Comparison of ENCODE assay signal across 8 cellular contexts in the genomic region with DNA sequence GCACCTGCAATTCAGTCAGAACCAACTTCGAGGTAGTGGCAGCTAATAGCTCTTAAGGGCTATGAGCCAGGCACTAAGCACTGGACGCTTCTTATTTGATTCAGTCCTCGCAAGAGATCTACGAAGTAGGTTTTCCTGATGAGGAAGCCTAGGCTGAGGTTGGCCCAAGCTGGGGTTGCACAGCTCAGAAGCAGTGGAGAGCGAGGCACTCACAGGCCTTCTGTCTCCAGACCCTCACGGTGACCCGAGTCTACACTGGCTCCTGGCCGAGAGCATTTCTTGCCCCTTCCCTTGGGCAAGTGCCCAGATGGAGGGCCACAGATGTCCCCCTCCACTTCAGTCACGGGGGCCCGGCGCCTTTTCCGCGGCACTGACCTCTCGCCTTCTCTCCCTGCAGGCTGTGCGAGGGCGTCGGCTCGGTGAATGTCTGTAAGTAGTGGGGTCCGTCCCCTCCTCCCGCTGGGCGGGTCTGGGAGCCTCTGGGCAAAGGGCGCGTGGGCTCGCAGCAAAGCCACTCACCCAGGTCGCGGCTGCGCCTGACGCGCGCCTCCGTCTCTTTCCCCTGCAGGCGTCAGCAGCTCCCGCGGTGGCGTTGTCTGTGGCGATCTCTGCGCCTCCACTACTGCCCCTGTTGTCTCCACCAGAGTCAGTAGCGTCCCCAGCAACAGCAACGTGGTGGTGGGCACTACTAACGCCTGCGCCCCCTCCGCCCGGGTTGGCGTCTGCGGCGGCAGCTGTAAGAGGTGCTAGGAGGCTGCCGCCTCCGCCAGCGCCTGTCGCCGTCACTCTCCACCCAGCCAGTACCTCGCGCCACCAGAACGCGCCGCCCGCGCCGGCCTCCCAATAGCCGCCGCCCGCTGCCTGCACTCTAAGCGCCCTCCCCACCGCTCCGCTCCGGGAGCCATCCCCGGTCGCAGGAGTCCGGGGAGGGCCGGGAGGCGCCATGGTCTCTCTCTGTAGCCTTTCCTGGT. TPM values are rescaled to one million over a fixed set of nuclear protein-coding genes. Genes with fewer than 3 reads are reported as not detected.
DNase-seq lines count a peak whose midpoint lies in the region; FAIRE-seq and TF ChIP-seq lines count a peak whose summit lies in the region.
"Had no signal": no experiment of that assay in that cellular context is flagged by ENCODE, and none has a peak within 500 bp of the region (broad histone marks: within the 10 kb centered on the region; RNA-seq: fewer than 3 reads in every experiment).

No MANE protein-coding gene starts in this region.

- no peaks in the 10 kb centered on the region for H3K79me2 ChIP-seq in parathyroid adenoma

- H3K4me3 ChIP-seq in adipocyte (ENCODE audit: low read length) (peak overlapping the region; percentile 79), left ventricle myocardium inferior (peak overlapping the region; percentile 64), parathyroid adenoma (ENCODE audit: low read depth, low read length) (peak overlapping the region; percentile 47)

- peaks cover 5% of the 10 kb centered on the region for H3K4me1 ChIP-seq in adipocyte (ENCODE audit: control insufficient read depth, insufficient read depth, low read length)
- H3K4me1 ChIP-seq in left ventricle myocardium inferior, result peaks cover 15% of the 10 kb centered on the region
- H3K4me1 ChIP-seq in parathyroid adenoma, result peaks cover 9% of the 10 kb centered on the region

- FAIRE-seq in GM12891 (lab: Jason Lieb, UNC), result peak; percentile 67

- peak overlapping the region; percentile 59 for H3K9ac ChIP-seq in adipocyte (ENCODE audit: low read length)
- no peak overlapping the region for H3K9ac ChIP-seq in parathyroid adenoma

- H3K27ac ChIP-seq in left ventricle myocardium inferior (replicated peaks), result no peak overlapping the region
- H3K27ac ChIP-seq in parathyroid adenoma, result peak overlapping the region; percentile 78

- peak overlapping the region; percentile 92 for H2AFZ ChIP-seq in parathyroid adenoma

- no peak for TF ChIP-seq POLR2A in GM12891 (IDR thresholded peaks at IDR 0.05; ENCODE audit: low read depth, low read length)

- H3K9me3 ChIP-seq in adipocyte (ENCODE audit: control insufficient read depth, low read length) (no peaks in the 10 kb centered on the region), left ventricle myocardium inferior (replicated peaks) (no peaks in the 10 kb centered on the region), parathyroid adenoma (ENCODE audit: control insufficient read depth, low read length) (no peaks in the 10 kb centered on the region)

- H3K27me3 ChIP-seq in adipocyte (replicated peaks; ENCODE audit: control insufficient read depth, insufficient read depth, low read length), result peaks cover 56% of the 10 kb centered on the region
- H3K27me3 ChIP-seq in left ventricle myocardium inferior (ENCODE audit: low read depth), result peaks cover 79% of the 10 kb centered on the region
- no peaks in the 10 kb centered on the region for H3K27me3 ChIP-seq in parathyroid adenoma (ENCODE audit: control insufficient read depth, insufficient read depth, low read length)

- TF ChIP-seq CTCF in left ventricle myocardium inferior (IDR thresholded peaks at IDR 0.05; ENCODE audit: borderline replicate concordance) (peak; percentile 43), parathyroid adenoma (IDR thresholded peaks at IDR 0.05) (peak; percentile 8)

- H3K36me3 ChIP-seq in adipocyte (ENCODE audit: control insufficient read depth, insufficient read depth, low read length, severe bottlenecking), result no peaks in the 10 kb centered on the region
- no peaks in the 10 kb centered on the region for H3K36me3 ChIP-seq in left ventricle myocardium inferior
- H3K36me3 ChIP-seq in parathyroid adenoma (ENCODE audit: control insufficient read depth, insufficient read depth, low read length), result no peaks in the 10 kb centered on the region

- intact Hi-C loops in left ventricle myocardium inferior (cut with micrococcal nuclease), result no loop called here

- DNase-seq in GM12891 (ENCODE audit: insufficient read length, low spot score) (peak; percentile 65), NCI-H510A treated with DMSO at 0.1 percent for 48 hours (lab: John Stamatoyannopoulos, UW) (peak; percentile 75), adipocyte (ENCODE audit: low read depth) (peak; percentile 81), left ventricle myocardium inferior (peak; percentile 35), GDM1 (lab: John Stamatoyannopoulos, UW) (no peak), GF-D8 (lab: John Stamatoyannopoulos, UW) (no peak)
- DNase-seq: activated B cell treated with CpG ODN at 0.5 μM for 24 hours had no signal

- H3K4me2 ChIP-seq in parathyroid adenoma (ENCODE audit: low read length), result peak overlapping the region; percentile 93

TF ChIP-seq in GM12891, 5 proteins besides CTCF, POLR2A, EP300 and RAD21:
- TF ChIP-seq POLR2AphosphoS5 (IDR thresholded peaks at IDR 0.05; ENCODE audit: low read depth, low read length), result no peak
- TF ChIP-seq PAX5 (IDR thresholded peaks at IDR 0.05; ENCODE audit: insufficient read depth, low read length, severe bottlenecking), result no peak
- no peak for TF ChIP-seq TAF1 (IDR thresholded peaks at IDR 0.05; ENCODE audit: low read depth, low read length)
- TF ChIP-seq POU2F2 (IDR thresholded peaks at IDR 0.05; ENCODE audit: low read depth, low read length), result no peak
- TF ChIP-seq SPI1 (IDR thresholded peaks at IDR 0.05; ENCODE audit: low read depth, low read length), result no peak

RNA-seq across cellular contexts. Expression of a gene that starts 13.1 kb away (rescaled TPM):
- polyA plus RNA-seq in GM12891 (2012; ENCODE audit: low read depth, missing spikeins), result not detected
- not detected for total RNA-seq in left ventricle myocardium inferior
- total RNA-seq: activated B cell treated with CpG ODN at 0.5 μM for 24 hours had no signal

RNA-seq across cellular contexts. Expression of a gene that starts 16.8 kb away (rescaled TPM):
- polyA plus RNA-seq in GM12891 (2012; ENCODE audit: low read depth, missing spikeins), result 0.06 TPM
- total RNA-seq in left ventricle myocardium inferior, result not detected
- total RNA-seq: activated B cell treated with CpG ODN at 0.5 μM for 24 hours had no signal

RNA-seq across cellular contexts. Expression of a gene that starts 33.7 kb away (rescaled TPM):
- 0.41 TPM for polyA plus RNA-seq in GM12891 (2012; ENCODE audit: low read depth, missing spikeins)
- total RNA-seq in left ventricle myocardium inferior, result not detected
- total RNA-seq: activated B cell treated with CpG ODN at 0.5 μM for 24 hours had no signal

RNA-seq across cellular contexts. Expression of a gene that starts 59.2 kb away (rescaled TPM):
- 0.08 TPM for polyA plus RNA-seq in GM12891 (2012; ENCODE audit: low read depth, missing spikeins)
- total RNA-seq in left ventricle myocardium inferior, result not detected
- total RNA-seq: activated B cell treated with CpG ODN at 0.5 μM for 24 hours had no signal

Comparison
In these comparisons a context has a peak if more than half of its experiments do, and no peak if none do; other contexts are left out.
1. DNase-seq: peak in GM12891 (single experiment), NCI-H510A treated with DMSO at 0.1 percent for 48 hours (single experiment), adipocyte (single experiment) and left ventricle myocardium inferior (single experiment); none in GDM1 (single experiment) and GF-D8 (single experiment).
2. Peak in every context shown above with its lines, with median percentiles within 50 percentile points of each other: H3K4me3 ChIP-seq.